ENCODE assay signal across 12 cellular contexts in genomic region chr3:10471337-10471721, GRCh38. TPM values are rescaled to one million over a fixed set of nuclear protein-coding genes. Genes with fewer than 3 reads are reported as not detected.
DNase-seq lines count a peak whose midpoint lies in the region; ATAC-seq and TF ChIP-seq lines count a peak whose summit lies in the region.
"Had no signal": no experiment of that assay in that cellular context is flagged by ENCODE, and none has a peak within 500 bp of the region (broad histone marks: within the 10 kb centered on the region; RNA-seq: fewer than 3 reads in every experiment).

No MANE protein-coding gene starts in this region.

- no peak overlapping the region for H3K27ac Mint-ChIP-seq in activated CD4-positive, alpha-beta T cell treated with anti-CD3 and anti-CD28 coated beads for 36 hours
- H3K27ac Mint-ChIP-seq in activated CD4-positive, alpha-beta T cell treated with anti-CD3 and anti-CD28 coated beads, Interleukin-2, amount 10 ng/mL, durations not matched to agents 7 days and 5 days: no peak overlapping the region
- peak overlapping the region; percentile 58 for H3K27ac Mint-ChIP-seq in neural progenitor cell

- POLR2A ChIA-PET in activated CD4-positive, alpha-beta T cell treated with anti-CD3 and anti-CD28 coated beads for 36 hours (lab: Charles Lee): no interaction called here
- POLR2A ChIA-PET in activated CD4-positive, alpha-beta T cell treated with anti-CD3 and anti-CD28 coated beads, Interleukin-2, amount 10 ng/mL, durations not matched to agents 7 days and 5 days (lab: Charles Lee): no interaction called here

- H3K36me3 ChIP-seq in neural progenitor cell: no peaks in the 10 kb centered on the region

- TF ChIP-seq POLR2A in NB4 (IDR thresholded peaks at IDR 0.05; ENCODE audit: extremely low read depth, insufficient read length): no peak

- H3K4me1 ChIP-seq in neural progenitor cell: peaks cover 13% of the 10 kb centered on the region

- CTCF ChIA-PET in activated CD4-positive, alpha-beta T cell treated with anti-CD3 and anti-CD28 coated beads for 36 hours (lab: Charles Lee): no interaction called here
- CTCF ChIA-PET in activated CD4-positive, alpha-beta T cell treated with anti-CD3 and anti-CD28 coated beads, Interleukin-2, amount 10 ng/mL, durations not matched to agents 7 days and 5 days (lab: Charles Lee): no interaction called here

- H3K27me3 Mint-ChIP-seq in activated CD4-positive, alpha-beta T cell treated with anti-CD3 and anti-CD28 coated beads for 36 hours: peaks cover 12% of the 10 kb centered on the region
- peaks cover 5% of the 10 kb centered on the region for H3K27me3 Mint-ChIP-seq in activated CD4-positive, alpha-beta T cell treated with anti-CD3 and anti-CD28 coated beads, Interleukin-2, amount 10 ng/mL, durations not matched to agents 7 days and 5 days
- peaks cover 24% of the 10 kb centered on the region for H3K27me3 Mint-ChIP-seq in neural progenitor cell (ENCODE audit: insufficient read depth, low read depth)

- H3K4me3 Mint-ChIP-seq in activated CD4-positive, alpha-beta T cell treated with anti-CD3 and anti-CD28 coated beads for 36 hours: no peak overlapping the region
- H3K4me3 Mint-ChIP-seq in activated CD4-positive, alpha-beta T cell treated with anti-CD3 and anti-CD28 coated beads, Interleukin-2, amount 10 ng/mL, durations not matched to agents 7 days and 5 days: no peak overlapping the region
- peak overlapping the region; percentile 73 for H3K4me3 Mint-ChIP-seq in neural progenitor cell

- intact Hi-C loops in activated CD4-positive, alpha-beta T cell treated with anti-CD3 and anti-CD28 coated beads for 36 hours (cut with DNase I, micrococcal nuclease): no loop called here

- no peak overlapping the region for H3K9ac ChIP-seq in neural progenitor cell

- H3K27me3 ChIP-seq in neural progenitor cell: no peaks in the 10 kb centered on the region

- H3K9me3 Mint-ChIP-seq in activated CD4-positive, alpha-beta T cell treated with anti-CD3 and anti-CD28 coated beads for 36 hours (ENCODE audit: low read depth): no peaks in the 10 kb centered on the region
- no peaks in the 10 kb centered on the region for H3K9me3 Mint-ChIP-seq in activated CD4-positive, alpha-beta T cell treated with anti-CD3 and anti-CD28 coated beads, Interleukin-2, amount 10 ng/mL, durations not matched to agents 7 days and 5 days
- no peaks in the 10 kb centered on the region for H3K9me3 Mint-ChIP-seq in neural progenitor cell

- DNase-seq in activated CD4-positive, alpha-beta T cell treated with anti-CD3 and anti-CD28 coated beads for 36 hours: peak; percentile 13
- no peak for DNase-seq in activated CD4-positive, alpha-beta T cell treated with anti-CD3 and anti-CD28 coated beads, Interleukin-2, amount 10 ng/mL, durations not matched to agents 7 days and 5 days
- DNase-seq in NB4 (ENCODE audit: low read depth): peak; percentile 12
- peak; percentile 52 for DNase-seq in choroid plexus epithelial cell (ENCODE audit: low read depth)
- peak; percentile 28 for DNase-seq in neural progenitor cell (ENCODE audit: low spot score)
- no peak for DNase-seq in NCI-H1105 treated with DMSO at 0.1 percent for 48 hours (lab: John Stamatoyannopoulos, UW)
- DNase-seq in NCI-H1694 treated with DMSO at 0.1 percent for 48 hours (lab: John Stamatoyannopoulos, UW): no peak
- DNase-seq in HT-29 (ENCODE audit: low spot score): no peak
- DNase-seq: NCI-H1048 had no signal

- peaks cover 5% of the 10 kb centered on the region for H3K4me1 Mint-ChIP-seq in activated CD4-positive, alpha-beta T cell treated with anti-CD3 and anti-CD28 coated beads for 36 hours
- no peaks in the 10 kb centered on the region for H3K4me1 Mint-ChIP-seq in activated CD4-positive, alpha-beta T cell treated with anti-CD3 and anti-CD28 coated beads, Interleukin-2, amount 10 ng/mL, durations not matched to agents 7 days and 5 days
- peaks cover 32% of the 10 kb centered on the region for H3K4me1 Mint-ChIP-seq in neural progenitor cell

- peaks cover 7% of the 10 kb centered on the region for H4K20me1 ChIP-seq in neural progenitor cell (ENCODE audit: low read depth)

- H3K4me2 ChIP-seq in neural progenitor cell: peak overlapping the region; percentile 79

- no peak overlapping the region for H3K27ac ChIP-seq in neural progenitor cell
- H3K27ac ChIP-seq: skin epidermis had no signal

- no peaks in the 10 kb centered on the region for H3K79me2 ChIP-seq in neural progenitor cell (ENCODE audit: low read depth)

- TF ChIP-seq CTCF in NB4 (IDR thresholded peaks at IDR 0.05; ENCODE audit: low read depth, low read length) (no peak), choroid plexus epithelial cell (conservative IDR thresholded peaks at IDR 0.05; ENCODE audit: low read depth, low read length) (no peak), neural progenitor cell (IDR thresholded peaks at IDR 0.05) (no peak)

- peak; percentile 63 for ATAC-seq in activated CD4-positive, alpha-beta T cell treated with anti-CD3 and anti-CD28 coated beads for 36 hours

- H3K4me3 ChIP-seq in NB4 (ENCODE audit: low read depth, low read length) (no peak overlapping the region), choroid plexus epithelial cell (ENCODE audit: low read depth, low read length) (peak overlapping the region; percentile 7), neural progenitor cell (peak overlapping the region; percentile 37)
- H3K4me3 ChIP-seq: skin epidermis had no signal

- no peak overlapping the region for H2AFZ ChIP-seq in neural progenitor cell (replicated peaks)

- no peaks in the 10 kb centered on the region for H3K36me3 Mint-ChIP-seq in activated CD4-positive, alpha-beta T cell treated with anti-CD3 and anti-CD28 coated beads for 36 hours (ENCODE audit: low read depth)
- no peaks in the 10 kb centered on the region for H3K36me3 Mint-ChIP-seq in activated CD4-positive, alpha-beta T cell treated with anti-CD3 and anti-CD28 coated beads, Interleukin-2, amount 10 ng/mL, durations not matched to agents 7 days and 5 days (ENCODE audit: low read depth)
- no peaks in the 10 kb centered on the region for H3K36me3 Mint-ChIP-seq in neural progenitor cell

- no peaks in the 10 kb centered on the region for H3F3A ChIP-seq in neural progenitor cell (ENCODE audit: low read depth)

- no peaks in the 10 kb centered on the region for H3K9me3 ChIP-seq in neural progenitor cell (ENCODE audit: low read depth)

RNA-seq across cellular contexts. Expression of gene ATP2B2, which starts 34.1 kb away (rescaled TPM):
- total RNA-seq in activated CD4-positive, alpha-beta T cell treated with anti-CD3 and anti-CD28 coated beads for 36 hours: under 1 TPM in 1 of 2 experiments, not detected in 1; 0.05 TPM
- not detected for total RNA-seq in activated CD4-positive, alpha-beta T cell treated with anti-CD3 and anti-CD28 coated beads, Interleukin-2, amount 10 ng/mL, durations not matched to agents 7 days and 5 days
- total RNA-seq in neural progenitor cell (ENCODE audit: low replicate concordance): 0.03 TPM in 1 of 2 replicates, not detected in the other
- total RNA-seq in HT-29 (2014; rRNA removed; shearing (Covaris generic)): not detected in 2 replicates
- total RNA-seq: G401; T-helper 1 cell treated with Interleukin-12 subunit alpha and Interleukin-12 subunit beta and Interleukin-4 antibody, amounts not matched to agents 30 ng/mL and 1 ng/mL, for 36 hours had no signal

Comparison
In these comparisons a context has a peak if more than half of its experiments do, and no peak if none do; other contexts are left out.
1. DNase-seq: peak in activated CD4-positive, alpha-beta T cell treated with anti-CD3 and anti-CD28 coated beads for 36 hours (single experiment), NB4 (single experiment), choroid plexus epithelial cell (single experiment) and neural progenitor cell (single experiment); none in activated CD4-positive, alpha-beta T cell treated with anti-CD3 and anti-CD28 coated beads, Interleukin-2, amount 10 ng/mL, durations not matched to agents 7 days and 5 days (single experiment), NCI-H1105 treated with DMSO at 0.1 percent for 48 hours (single experiment), NCI-H1694 treated with DMSO at 0.1 percent for 48 hours (single experiment) and HT-29 (single experiment).